ENCODE assay signal across 8 cellular contexts in the genomic region with DNA sequence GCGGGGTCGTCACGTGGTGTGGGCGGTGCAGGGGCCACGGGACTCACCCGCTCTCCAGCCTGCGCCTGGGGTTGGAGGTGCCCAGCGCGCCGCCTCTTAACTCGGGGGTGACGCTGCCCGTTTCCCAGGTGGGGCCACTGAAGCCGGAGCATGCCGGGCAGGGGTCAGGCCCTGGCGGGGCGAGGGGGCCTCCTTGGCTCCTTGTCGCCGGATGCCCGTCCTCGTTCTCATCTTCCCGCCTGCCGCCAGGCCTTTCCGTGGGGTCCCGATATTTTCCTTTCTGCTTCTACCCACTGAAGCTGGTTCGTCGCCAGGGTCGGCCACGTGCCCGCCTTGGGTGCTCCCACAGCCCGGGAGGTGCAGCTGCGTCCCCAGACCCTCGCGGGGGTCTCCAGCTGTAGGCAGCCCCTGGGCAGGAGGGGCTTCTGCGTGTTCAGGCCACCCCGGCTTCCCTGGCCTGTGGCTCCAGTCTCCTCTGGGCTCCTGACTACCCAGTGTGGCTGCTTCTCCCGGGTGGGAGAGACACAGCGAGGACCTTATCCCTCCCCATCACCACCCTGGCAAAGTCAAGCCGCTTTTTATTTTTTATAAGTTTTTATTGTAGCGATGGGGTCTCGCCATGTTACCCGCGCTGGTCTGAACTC. TPM values are rescaled to one million over a fixed set of nuclear protein-coding genes. Genes with fewer than 3 reads are reported as not detected.
DNase-seq lines count a peak whose midpoint lies in the region; ATAC-seq and TF ChIP-seq lines count a peak whose summit lies in the region.

No MANE protein-coding gene starts in this region.

- peak overlapping the region; percentile 96 for H2AFZ ChIP-seq in IMR-90 (replicated peaks; ENCODE audit: low read length, poor library complexity)

- peaks cover 22 to 60% of the 10 kb centered on the region in 2 experiments; a peak in 3 of 4 replicates for H3K79me1 ChIP-seq in IMR-90 (ENCODE audit: low read depth in 1 of 2, low read length in 2 of 2)

- H3K9me3 ChIP-seq in A673 (ENCODE audit: low read depth, low read length, poor library complexity, severe bottlenecking): no peaks in the 10 kb centered on the region
- H3K9me3 ChIP-seq in IMR-90 (ENCODE audit: control insufficient read depth, insufficient read depth, low read length): no peaks in the 10 kb centered on the region
- H3K9me3 ChIP-seq in mucosa of stomach (ENCODE audit: control insufficient read depth, low read length): no peaks in the 10 kb centered on the region

- peak overlapping the region; percentile 8; the same call in 1 of the 2 replicates for H3K18ac ChIP-seq in IMR-90 (ENCODE audit: low read depth, low read length)

- peak overlapping the region; percentile 97 for H3K14ac ChIP-seq in IMR-90 (replicated peaks; ENCODE audit: low read depth, low read length)

- dilution Hi-C loops in IMR-90 (cut with HindIII; ENCODE audit: low sequenced_read_pairs, unreplicated experiment): no loop called here

- BruUV-seq in A673 (replicated peaks; lab: Mats Ljungman, UMichigan): TSS peak; percentile 5
- BruUV-seq in IMR-90 (replicated peaks; lab: Mats Ljungman, UMichigan): no TSS peak

- peak overlapping the region; percentile 65 for H2BK5ac ChIP-seq in IMR-90 (ENCODE audit: low read depth, low read length, poor library complexity, severe bottlenecking)

- POLR2A ChIA-PET in A673 (lab: Charles Lee; ENCODE audit: low non-redundant PET) (no interaction called here), IMR-90 (lab: Charles Lee; ENCODE audit: unreplicated experiment) (no interaction called here)

- H2AK5ac ChIP-seq in IMR-90 (ENCODE audit: low read depth, low read length): peak overlapping the region; percentile 94

- no peak for TF ChIP-seq RAD21 in IMR-90 (IDR thresholded peaks at IDR 0.05; ENCODE audit: low read length)

- H2BK15ac ChIP-seq in IMR-90 (ENCODE audit: low read depth, low read length): no peak overlapping the region

- no peaks in the 10 kb centered on the region; the same call in 1 of the 2 replicates for H3K9me1 ChIP-seq in IMR-90 (ENCODE audit: insufficient read depth, low read length)

- TF ChIP-seq POLR2A in IMR-90 (IDR thresholded peaks at IDR 0.05; ENCODE audit: low read depth, low read length): no peak; the same call in 1 of the 2 replicates

- H3K36me3 ChIP-seq in A673 (ENCODE audit: insufficient read depth, low read length, poor library complexity, severe bottlenecking) (peaks cover 46% of the 10 kb centered on the region), IMR-90 (ENCODE audit: control insufficient read depth, insufficient read depth, low read length) (peaks cover 48% of the 10 kb centered on the region), mucosa of stomach (ENCODE audit: control insufficient read depth, insufficient read depth, low read length) (peaks cover 41% of the 10 kb centered on the region)

- no peak for TF ChIP-seq CTCF in A673 (conservative IDR thresholded peaks at IDR 0.05; ENCODE audit: low read depth, low read length)
- no peak for TF ChIP-seq CTCF in IMR-90 (conservative IDR thresholded peaks at IDR 0.05; ENCODE audit: low read depth, low read length)
- no peak for TF ChIP-seq CTCF in GM13977 (IDR thresholded peaks at IDR 0.05; ENCODE audit: extremely low read depth, insufficient read depth, missing control alignments)

- peak overlapping the region; percentile 82 for H3K4me2 ChIP-seq in IMR-90 (ENCODE audit: low read depth, low read length)

- in situ Hi-C loops in IMR-90 (cut with MboI; ENCODE audit: low sequenced_read_pairs): no loop called here
- in situ Hi-C loops in GM13977 (cut with MboI; ENCODE audit: low pct_unique_long_range_greater_than_20kb, low sequenced_read_pairs, unreplicated experiment): loop anchor here (25.0 kb wide), 1 partner anchor 111 kb away; the partner anchor contains the start of gene NDUFS7

- H2BK120ac ChIP-seq in IMR-90 (ENCODE audit: low read depth, low read length): no peak overlapping the region

- CTCF ChIA-PET in A673 (lab: Charles Lee): no interaction called here
- CTCF ChIA-PET in IMR-90 (lab: Yijun Ruan, JAX): no interaction called here

- H2BK20ac ChIP-seq in IMR-90 (ENCODE audit: low read depth, low read length): no peak overlapping the region

- DNase-seq in A673 (ENCODE audit: low spot score): no peak
- DNase-seq in IMR-90: no peak
- DNase-seq in caudate nucleus (lab: John Stamatoyannopoulos, UW): peak in 5 of 61 donors; percentile 49 to 69 (median 55)
- no peak for DNase-seq in GM13977 (ENCODE audit: low spot score)
- no peak for DNase-seq in stimulated activated CD4-positive, alpha-beta T cell treated with anti-CD3 and anti-CD28 coated beads, Interleukin-2, amount 100 ng/mL, for 48 hours

- peak overlapping the region; percentile 69 for H3K4me3 ChIP-seq in A673 (ENCODE audit: low read depth, low read length, poor library complexity, severe bottlenecking)
- H3K4me3 ChIP-seq in IMR-90 (ENCODE audit: insufficient read depth, low read depth, low read length): peak overlapping the region; percentile 60
- peak overlapping the region; percentile 36 for H3K4me3 ChIP-seq in mucosa of stomach (ENCODE audit: low read length)

- ATAC-seq in IMR-90 (ENCODE audit: low read depth) (no peak), GM18520 (IDR thresholded peaks at IDR 0.05; ENCODE audit: unreplicated experiment) (no peak), GM21390 (IDR thresholded peaks at IDR 0.05; ENCODE audit: unreplicated experiment) (no peak)

- H3K9ac ChIP-seq in IMR-90 (ENCODE audit: low read depth, low read length) (peak overlapping the region; percentile 81), mucosa of stomach (ENCODE audit: low read length) (peak overlapping the region; percentile 78)

- H4K91ac ChIP-seq in IMR-90 (ENCODE audit: insufficient read depth, low read depth, low read length): peak overlapping the region; percentile 66

- intact Hi-C loops in A673 (cut with micrococcal nuclease; ENCODE audit: unreplicated experiment): loop anchor here (10.0 kb wide), 2 partner anchors 169 to 319 kb away; partner anchors contain the start of gene MBD3
- intact Hi-C loops in IMR-90 (cut with micrococcal nuclease): loop anchor here (5.0 kb wide), 2 partner anchors 86 to 131 kb away; partner anchors contain the start of gene DAZAP1

- H3K27me3 ChIP-seq in A673 (replicated peaks; ENCODE audit: insufficient read depth, low read depth, low read length, poor library complexity) (no peaks in the 10 kb centered on the region), IMR-90 (ENCODE audit: control insufficient read depth, insufficient read depth, low read length) (no peaks in the 10 kb centered on the region), mucosa of stomach (ENCODE audit: control insufficient read depth, insufficient read depth, low read length) (no peaks in the 10 kb centered on the region)

- peak overlapping the region; percentile 32; the same call in 1 of the 2 replicates for H3K56ac ChIP-seq in IMR-90 (ENCODE audit: extremely low read depth, insufficient read depth, low read length)

- peak overlapping the region; percentile 100 for H2AK9ac ChIP-seq in IMR-90 (replicated peaks; ENCODE audit: low read depth, low read length, poor library complexity)

- 40% methylated on average over 7 of the region's 43 CpGs; no CpG with 5 or more reads in 1 of the 2 experiments for WGBS in IMR-90 (ENCODE audit: extremely low coverage in 2 of 2, insufficient read length in 1 of 2), 2 experiments

- H4K8ac ChIP-seq in IMR-90 (ENCODE audit: low read depth in 2 of 2, low read length in 2 of 2): peak overlapping the region; percentile 59 to 86

- peak overlapping the region; percentile 99 for H3K27ac ChIP-seq in A673 (ENCODE audit: low read depth, low read length, poor library complexity, severe bottlenecking)
- peak overlapping the region; percentile 88 for H3K27ac ChIP-seq in IMR-90 (ENCODE audit: insufficient read depth, low read length)
- peak overlapping the region; percentile 94 for H3K27ac ChIP-seq in caudate nucleus (ENCODE audit: low read depth, low read length)

- H4K20me1 ChIP-seq in IMR-90 (ENCODE audit: insufficient read depth, low read length): peaks cover 59% of the 10 kb centered on the region

- H4K5ac ChIP-seq in IMR-90 (ENCODE audit: low read depth, low read length): peak overlapping the region; percentile 33

- H3K23ac ChIP-seq in IMR-90 (ENCODE audit: low read depth, low read length): peak overlapping the region; percentile 93

- peaks cover 44% of the 10 kb centered on the region for H3K4me1 ChIP-seq in A673 (ENCODE audit: insufficient read depth, low read length, poor library complexity, severe bottlenecking)
- peaks cover 20% of the 10 kb centered on the region for H3K4me1 ChIP-seq in IMR-90 (ENCODE audit: control insufficient read depth, insufficient read depth, low read length)
- H3K4me1 ChIP-seq in mucosa of stomach (ENCODE audit: control insufficient read depth, insufficient read depth, low read length): peaks cover 63% of the 10 kb centered on the region

- H3K4ac ChIP-seq in IMR-90 (ENCODE audit: low read depth, low read length): peak overlapping the region; percentile 86

TF ChIP-seq in IMR-90, 13 proteins besides CTCF, POLR2A, EP300 and RAD21 (continues in another document):
- no peak for TF ChIP-seq MAFK (IDR thresholded peaks at IDR 0.05; ENCODE audit: low read depth, low read length)
- no peak for TF ChIP-seq MXI1 (IDR thresholded peaks at IDR 0.05; ENCODE audit: borderline replicate concordance, low read depth, low read length)

RNA-seq across cellular contexts. Expression of gene FAM174C, which starts 0.8 kb away (rescaled TPM):
- total RNA-seq in A673 (2021): 69.4 and 88.6 TPM in 2 replicates
- total RNA-seq in IMR-90 (2012; rRNA removed): 7.5 and 10.6 TPM in 2 replicates
- polyA plus RNA-seq in IMR-90 (2012; rRNA removed): 61.8 and 93.4 TPM in 2 replicates
- 94.9 and 135 TPM in 2 replicates for polyA plus RNA-seq in IMR-90 (2012; cell fraction: cytosol; rRNA removed)
- polyA plus RNA-seq in IMR-90 (2012; cell fraction: nucleus; rRNA removed; ENCODE audit: low replicate concordance): 46.6 and 93.7 TPM in 2 replicates

RNA-seq across cellular contexts. Expression of gene CIRBP, which starts 7.0 kb away (rescaled TPM):
- total RNA-seq in A673 (2021) (287 and 386 TPM in 2 replicates), IMR-90 (2012; rRNA removed) (226 and 299 TPM in 2 replicates)
- polyA plus RNA-seq in IMR-90 (2012; rRNA removed): 405 and 542 TPM in 2 replicates
- 562 and 617 TPM in 2 replicates for polyA plus RNA-seq in IMR-90 (2012; cell fraction: cytosol; rRNA removed)
- 2,129 and 2,924 TPM in 2 replicates for polyA plus RNA-seq in IMR-90 (2012; cell fraction: nucleus; rRNA removed; ENCODE audit: low replicate concordance)

RNA-seq across cellular contexts. Expression of gene EFNA2, which starts 9.6 kb away (rescaled TPM):
- total RNA-seq in A673 (2021): 0.64 and 0.68 TPM in 2 replicates
- not detected in 2 replicates for total RNA-seq in IMR-90 (2012; rRNA removed)
- polyA plus RNA-seq in IMR-90 (2012; rRNA removed): not detected in 2 replicates
- polyA plus RNA-seq in IMR-90 (2012; cell fraction: cytosol; rRNA removed): 0.10 TPM in 1 of 2 replicates, not detected in the other
- 0.07 TPM in 1 of 2 replicates, not detected in the other for polyA plus RNA-seq in IMR-90 (2012; cell fraction: nucleus; rRNA removed; ENCODE audit: low replicate concordance)

RNA-seq across cellular contexts. Expression of gene MIDN, which starts 27.7 kb away (rescaled TPM):
- total RNA-seq in A673 (2021) (156 and 169 TPM in 2 replicates), IMR-90 (2012; rRNA removed) (2.2 and 2.5 TPM in 2 replicates)
- 24.1 and 26.0 TPM in 2 replicates for polyA plus RNA-seq in IMR-90 (2012; rRNA removed)
- polyA plus RNA-seq in IMR-90 (2012; cell fraction: cytosol; rRNA removed): 39.2 and 47.7 TPM in 2 replicates
- 97.0 and 144 TPM in 2 replicates for polyA plus RNA-seq in IMR-90 (2012; cell fraction: nucleus; rRNA removed; ENCODE audit: low replicate concordance)

RNA-seq across cellular contexts. Expression of gene ATP5F1D, which starts 34.5 kb away (rescaled TPM):
- total RNA-seq in A673 (2021): 237 and 250 TPM in 2 replicates
- total RNA-seq in IMR-90 (2012; rRNA removed): 7.3 and 13.6 TPM in 2 replicates
- polyA plus RNA-seq in IMR-90 (2012; rRNA removed): 140 and 189 TPM in 2 replicates
- 348 and 386 TPM in 2 replicates for polyA plus RNA-seq in IMR-90 (2012; cell fraction: cytosol; rRNA removed)
- polyA plus RNA-seq in IMR-90 (2012; cell fraction: nucleus; rRNA removed; ENCODE audit: low replicate concordance): 72.4 and 213 TPM in 2 replicates
